ENCODE assay signal across 1 cellular context in the genomic region with DNA sequence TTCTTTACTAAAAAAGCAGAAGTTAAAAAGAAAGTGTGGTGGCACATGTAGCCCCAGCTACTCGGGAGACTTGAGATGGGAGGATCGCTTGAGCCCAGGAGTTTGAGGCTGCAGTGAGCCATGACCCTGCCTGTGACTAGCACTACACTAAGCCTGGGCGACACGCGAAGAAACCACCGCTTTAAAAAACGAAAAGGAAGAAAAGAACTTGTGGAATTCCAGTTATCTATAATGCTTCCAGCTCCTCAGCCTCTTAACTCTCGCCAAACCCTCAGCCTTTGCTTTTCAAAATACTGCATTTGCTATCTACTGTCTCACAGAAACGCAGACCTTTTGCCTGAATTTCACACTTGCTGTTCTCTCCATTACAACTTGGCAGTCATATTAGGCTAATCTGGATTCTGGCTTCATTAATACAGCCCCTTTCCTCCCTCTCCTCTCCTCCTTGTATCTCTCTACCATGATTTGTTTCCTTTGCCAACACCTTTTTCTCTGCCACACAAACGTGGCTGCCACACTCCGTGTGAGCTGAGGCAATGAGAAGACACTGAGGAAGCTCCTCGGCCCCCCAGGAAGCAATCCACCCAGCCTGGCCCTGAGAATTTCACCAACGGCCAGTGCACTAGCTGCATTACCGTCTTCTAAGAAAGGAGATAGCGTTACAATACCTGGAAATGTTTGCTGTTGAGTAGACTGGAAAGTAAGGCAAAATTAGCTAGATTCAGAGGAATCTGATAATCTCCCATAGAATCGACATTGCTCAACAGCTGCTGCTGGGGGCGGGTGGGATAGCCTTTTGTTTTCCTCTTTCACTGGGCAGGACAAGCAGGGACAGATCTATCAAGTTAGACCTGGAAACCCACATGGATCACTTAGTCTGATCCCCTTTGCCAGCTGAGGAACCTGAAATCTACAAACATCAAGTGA.
TF ChIP-seq lines count a peak whose summit lies in the region.

No MANE protein-coding gene starts in this region.

TF ChIP-seq in K562, 482 proteins besides CTCF, POLR2A, EP300 and RAD21 (continued from another document and continues in another):
- TF ChIP-seq, protein P1, sequence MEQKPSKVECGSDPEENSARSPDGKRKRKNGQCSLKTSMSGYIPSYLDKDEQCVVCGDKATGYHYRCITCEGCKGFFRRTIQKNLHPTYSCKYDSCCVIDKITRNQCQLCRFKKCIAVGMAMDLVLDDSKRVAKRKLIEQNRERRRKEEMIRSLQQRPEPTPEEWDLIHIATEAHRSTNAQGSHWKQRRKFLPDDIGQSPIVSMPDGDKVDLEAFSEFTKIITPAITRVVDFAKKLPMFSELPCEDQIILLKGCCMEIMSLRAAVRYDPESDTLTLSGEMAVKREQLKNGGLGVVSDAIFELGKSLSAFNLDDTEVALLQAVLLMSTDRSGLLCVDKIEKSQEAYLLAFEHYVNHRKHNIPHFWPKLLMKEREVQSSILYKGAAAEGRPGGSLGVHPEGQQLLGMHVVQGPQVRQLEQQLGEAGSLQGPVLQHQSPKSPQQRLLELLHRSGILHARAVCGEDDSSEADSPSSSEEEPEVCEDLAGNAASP (IDR thresholded peaks at IDR 0.05) = no peak
- TF ChIP-seq ZNF121 (CRISPR knock-in tag; conservative IDR thresholded peaks at IDR 0.05) = no peak
- TF ChIP-seq ZC3H11A (IDR thresholded peaks at IDR 0.05; ENCODE audit: low read depth, low read length) = no peak
- no peak for TF ChIP-seq ZNF830 (CRISPR knock-in tag; IDR thresholded peaks at IDR 0.05)
- no peak for TF ChIP-seq ZC3H4 (CRISPR knock-in tag; IDR thresholded peaks at IDR 0.05; ENCODE audit: borderline replicate concordance)
- TF ChIP-seq, protein P2, sequence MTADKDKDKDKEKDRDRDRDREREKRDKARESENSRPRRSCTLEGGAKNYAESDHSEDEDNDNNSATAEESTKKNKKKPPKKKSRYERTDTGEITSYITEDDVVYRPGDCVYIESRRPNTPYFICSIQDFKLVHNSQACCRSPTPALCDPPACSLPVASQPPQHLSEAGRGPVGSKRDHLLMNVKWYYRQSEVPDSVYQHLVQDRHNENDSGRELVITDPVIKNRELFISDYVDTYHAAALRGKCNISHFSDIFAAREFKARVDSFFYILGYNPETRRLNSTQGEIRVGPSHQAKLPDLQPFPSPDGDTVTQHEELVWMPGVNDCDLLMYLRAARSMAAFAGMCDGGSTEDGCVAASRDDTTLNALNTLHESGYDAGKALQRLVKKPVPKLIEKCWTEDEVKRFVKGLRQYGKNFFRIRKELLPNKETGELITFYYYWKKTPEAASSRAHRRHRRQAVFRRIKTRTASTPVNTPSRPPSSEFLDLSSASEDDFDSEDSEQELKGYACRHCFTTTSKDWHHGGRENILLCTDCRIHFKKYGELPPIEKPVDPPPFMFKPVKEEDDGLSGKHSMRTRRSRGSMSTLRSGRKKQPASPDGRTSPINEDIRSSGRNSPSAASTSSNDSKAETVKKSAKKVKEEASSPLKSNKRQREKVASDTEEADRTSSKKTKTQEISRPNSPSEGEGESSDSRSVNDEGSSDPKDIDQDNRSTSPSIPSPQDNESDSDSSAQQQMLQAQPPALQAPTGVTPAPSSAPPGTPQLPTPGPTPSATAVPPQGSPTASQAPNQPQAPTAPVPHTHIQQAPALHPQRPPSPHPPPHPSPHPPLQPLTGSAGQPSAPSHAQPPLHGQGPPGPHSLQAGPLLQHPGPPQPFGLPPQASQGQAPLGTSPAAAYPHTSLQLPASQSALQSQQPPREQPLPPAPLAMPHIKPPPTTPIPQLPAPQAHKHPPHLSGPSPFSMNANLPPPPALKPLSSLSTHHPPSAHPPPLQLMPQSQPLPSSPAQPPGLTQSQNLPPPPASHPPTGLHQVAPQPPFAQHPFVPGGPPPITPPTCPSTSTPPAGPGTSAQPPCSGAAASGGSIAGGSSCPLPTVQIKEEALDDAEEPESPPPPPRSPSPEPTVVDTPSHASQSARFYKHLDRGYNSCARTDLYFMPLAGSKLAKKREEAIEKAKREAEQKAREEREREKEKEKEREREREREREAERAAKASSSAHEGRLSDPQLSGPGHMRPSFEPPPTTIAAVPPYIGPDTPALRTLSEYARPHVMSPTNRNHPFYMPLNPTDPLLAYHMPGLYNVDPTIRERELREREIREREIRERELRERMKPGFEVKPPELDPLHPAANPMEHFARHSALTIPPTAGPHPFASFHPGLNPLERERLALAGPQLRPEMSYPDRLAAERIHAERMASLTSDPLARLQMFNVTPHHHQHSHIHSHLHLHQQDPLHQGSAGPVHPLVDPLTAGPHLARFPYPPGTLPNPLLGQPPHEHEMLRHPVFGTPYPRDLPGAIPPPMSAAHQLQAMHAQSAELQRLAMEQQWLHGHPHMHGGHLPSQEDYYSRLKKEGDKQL (CRISPR knock-in tag; IDR thresholded peaks at IDR 0.05; ENCODE audit: borderline replicate concordance) = no peak
- TF ChIP-seq MYC (IDR thresholded peaks at IDR 0.05; ENCODE audit: low read depth, low read length) = peak; percentile 82; the same call in 1 of the 2 replicates
- TF ChIP-seq MYC (CRISPR knock-in tag; IDR thresholded peaks at IDR 0.05; ENCODE audit: borderline replicate concordance, low read depth) = peak; percentile 36; the same call in 1 of the 2 replicates
- TF ChIP-seq, protein P3, sequence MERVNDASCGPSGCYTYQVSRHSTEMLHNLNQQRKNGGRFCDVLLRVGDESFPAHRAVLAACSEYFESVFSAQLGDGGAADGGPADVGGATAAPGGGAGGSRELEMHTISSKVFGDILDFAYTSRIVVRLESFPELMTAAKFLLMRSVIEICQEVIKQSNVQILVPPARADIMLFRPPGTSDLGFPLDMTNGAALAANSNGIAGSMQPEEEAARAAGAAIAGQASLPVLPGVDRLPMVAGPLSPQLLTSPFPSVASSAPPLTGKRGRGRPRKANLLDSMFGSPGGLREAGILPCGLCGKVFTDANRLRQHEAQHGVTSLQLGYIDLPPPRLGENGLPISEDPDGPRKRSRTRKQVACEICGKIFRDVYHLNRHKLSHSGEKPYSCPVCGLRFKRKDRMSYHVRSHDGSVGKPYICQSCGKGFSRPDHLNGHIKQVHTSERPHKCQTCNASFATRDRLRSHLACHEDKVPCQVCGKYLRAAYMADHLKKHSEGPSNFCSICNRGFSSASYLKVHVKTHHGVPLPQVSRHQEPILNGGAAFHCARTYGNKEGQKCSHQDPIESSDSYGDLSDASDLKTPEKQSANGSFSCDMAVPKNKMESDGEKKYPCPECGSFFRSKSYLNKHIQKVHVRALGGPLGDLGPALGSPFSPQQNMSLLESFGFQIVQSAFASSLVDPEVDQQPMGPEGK (CRISPR knock-in tag; IDR thresholded peaks at IDR 0.05; ENCODE audit: borderline replicate concordance) = peak; percentile 84; the same call in 1 of the 2 replicates
- TF ChIP-seq ZZZ3 (IDR thresholded peaks at IDR 0.05) = no peak
- no peak for TF ChIP-seq ZNF174 (CRISPR knock-in tag; IDR thresholded peaks at IDR 0.05)
- no peak for TF ChIP-seq SRSF1 (IDR thresholded peaks at IDR 0.05; ENCODE audit: low read depth, low read length)
- 0 out of 2 replicates have a peak, but pooled peaks have one; percentile 56 for TF ChIP-seq HDGF (IDR thresholded peaks at IDR 0.05)
- no peak for TF ChIP-seq FOXJ3 (CRISPR knock-in tag; IDR thresholded peaks at IDR 0.05)
- TF ChIP-seq, protein P4, sequence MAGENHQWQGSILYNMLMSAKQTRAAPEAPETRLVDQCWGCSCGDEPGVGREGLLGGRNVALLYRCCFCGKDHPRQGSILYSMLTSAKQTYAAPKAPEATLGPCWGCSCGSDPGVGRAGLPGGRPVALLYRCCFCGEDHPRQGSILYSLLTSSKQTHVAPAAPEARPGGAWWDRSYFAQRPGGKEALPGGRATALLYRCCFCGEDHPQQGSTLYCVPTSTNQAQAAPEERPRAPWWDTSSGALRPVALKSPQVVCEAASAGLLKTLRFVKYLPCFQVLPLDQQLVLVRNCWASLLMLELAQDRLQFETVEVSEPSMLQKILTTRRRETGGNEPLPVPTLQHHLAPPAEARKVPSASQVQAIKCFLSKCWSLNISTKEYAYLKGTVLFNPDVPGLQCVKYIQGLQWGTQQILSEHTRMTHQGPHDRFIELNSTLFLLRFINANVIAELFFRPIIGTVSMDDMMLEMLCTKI (IDR thresholded peaks at IDR 0.05; ENCODE audit: partially characterized antibody) = no peak
- TF ChIP-seq ZNF197 (CRISPR knock-in tag; IDR thresholded peaks at IDR 0.05; ENCODE audit: low read depth) = peak; percentile 52; the same call in 1 of the 2 replicates
- peak; percentile 72 for TF ChIP-seq RBFOX2 (IDR thresholded peaks at IDR 0.05; ENCODE audit: low read depth, low read length)
- TF ChIP-seq NFIX (CRISPR knock-in tag; IDR thresholded peaks at IDR 0.05; ENCODE audit: low read depth) = no peak
- no peak for TF ChIP-seq HDAC8 (tag; IDR thresholded peaks at IDR 0.05)
- peak; percentile 59 for TF ChIP-seq RBBP5 (IDR thresholded peaks at IDR 0.05; ENCODE audit: borderline replicate concordance, insufficient read depth, low read length, poor library complexity, severe bottlenecking)
- TF ChIP-seq ZNF384 (IDR thresholded peaks at IDR 0.05; ENCODE audit: low read depth, low read length) = no peak
- TF ChIP-seq SUPT5H (IDR thresholded peaks at IDR 0.05) = peak; percentile 61
- TF ChIP-seq ZNF232 (CRISPR knock-in tag; IDR thresholded peaks at IDR 0.05) = no peak
- no peak for TF ChIP-seq DDX20 (tag; IDR thresholded peaks at IDR 0.05; ENCODE audit: low read depth)
- TF ChIP-seq SNRNP70 (optimal IDR thresholded peaks at IDR 0.05; ENCODE audit: low read depth, low read length) = no peak
- no peak for TF ChIP-seq FOXK2 (conservative IDR thresholded peaks at IDR 0.05 in 1 of 2, IDR thresholded peaks at IDR 0.05 in 1 of 2; ENCODE audit: low read depth in 2 of 2)
- TF ChIP-seq MEF2A (IDR thresholded peaks at IDR 0.05; ENCODE audit: control insufficient read depth, low read depth, low read length) = no peak
- no peak for TF ChIP-seq FOXJ2 (tag; IDR thresholded peaks at IDR 0.05)
- TF ChIP-seq MEIS2 (IDR thresholded peaks at IDR 0.05; ENCODE audit: partially characterized antibody) = no peak
- no peak; the same call in 1 of the 2 replicates for TF ChIP-seq PHF8 (IDR thresholded peaks at IDR 0.05; ENCODE audit: borderline replicate concordance, low read length)
- TF ChIP-seq TARDBP (IDR thresholded peaks at IDR 0.05) = 0 out of 2 replicates have a peak, but pooled peaks have one; percentile 9
- TF ChIP-seq TGIF2 (CRISPR knock-in tag; IDR thresholded peaks at IDR 0.05) = no peak
- TF ChIP-seq SRSF3 (IDR thresholded peaks at IDR 0.05; ENCODE audit: insufficient read depth, low read length) = no peak
- no peak for TF ChIP-seq ADNP (tag; IDR thresholded peaks at IDR 0.05)
- peak; percentile 76 for TF ChIP-seq MTA3 (IDR thresholded peaks at IDR 0.05; ENCODE audit: borderline replicate concordance)
- no peak for TF ChIP-seq BDP1 (IDR thresholded peaks at IDR 0.05; ENCODE audit: insufficient read depth, insufficient read length)
- no peak for TF ChIP-seq RBM15 (IDR thresholded peaks at IDR 0.05; ENCODE audit: insufficient read depth, low read length)
- no peak for TF ChIP-seq XRCC5 (IDR thresholded peaks at IDR 0.05; ENCODE audit: low read depth, low read length)
- TF ChIP-seq, protein P5, sequence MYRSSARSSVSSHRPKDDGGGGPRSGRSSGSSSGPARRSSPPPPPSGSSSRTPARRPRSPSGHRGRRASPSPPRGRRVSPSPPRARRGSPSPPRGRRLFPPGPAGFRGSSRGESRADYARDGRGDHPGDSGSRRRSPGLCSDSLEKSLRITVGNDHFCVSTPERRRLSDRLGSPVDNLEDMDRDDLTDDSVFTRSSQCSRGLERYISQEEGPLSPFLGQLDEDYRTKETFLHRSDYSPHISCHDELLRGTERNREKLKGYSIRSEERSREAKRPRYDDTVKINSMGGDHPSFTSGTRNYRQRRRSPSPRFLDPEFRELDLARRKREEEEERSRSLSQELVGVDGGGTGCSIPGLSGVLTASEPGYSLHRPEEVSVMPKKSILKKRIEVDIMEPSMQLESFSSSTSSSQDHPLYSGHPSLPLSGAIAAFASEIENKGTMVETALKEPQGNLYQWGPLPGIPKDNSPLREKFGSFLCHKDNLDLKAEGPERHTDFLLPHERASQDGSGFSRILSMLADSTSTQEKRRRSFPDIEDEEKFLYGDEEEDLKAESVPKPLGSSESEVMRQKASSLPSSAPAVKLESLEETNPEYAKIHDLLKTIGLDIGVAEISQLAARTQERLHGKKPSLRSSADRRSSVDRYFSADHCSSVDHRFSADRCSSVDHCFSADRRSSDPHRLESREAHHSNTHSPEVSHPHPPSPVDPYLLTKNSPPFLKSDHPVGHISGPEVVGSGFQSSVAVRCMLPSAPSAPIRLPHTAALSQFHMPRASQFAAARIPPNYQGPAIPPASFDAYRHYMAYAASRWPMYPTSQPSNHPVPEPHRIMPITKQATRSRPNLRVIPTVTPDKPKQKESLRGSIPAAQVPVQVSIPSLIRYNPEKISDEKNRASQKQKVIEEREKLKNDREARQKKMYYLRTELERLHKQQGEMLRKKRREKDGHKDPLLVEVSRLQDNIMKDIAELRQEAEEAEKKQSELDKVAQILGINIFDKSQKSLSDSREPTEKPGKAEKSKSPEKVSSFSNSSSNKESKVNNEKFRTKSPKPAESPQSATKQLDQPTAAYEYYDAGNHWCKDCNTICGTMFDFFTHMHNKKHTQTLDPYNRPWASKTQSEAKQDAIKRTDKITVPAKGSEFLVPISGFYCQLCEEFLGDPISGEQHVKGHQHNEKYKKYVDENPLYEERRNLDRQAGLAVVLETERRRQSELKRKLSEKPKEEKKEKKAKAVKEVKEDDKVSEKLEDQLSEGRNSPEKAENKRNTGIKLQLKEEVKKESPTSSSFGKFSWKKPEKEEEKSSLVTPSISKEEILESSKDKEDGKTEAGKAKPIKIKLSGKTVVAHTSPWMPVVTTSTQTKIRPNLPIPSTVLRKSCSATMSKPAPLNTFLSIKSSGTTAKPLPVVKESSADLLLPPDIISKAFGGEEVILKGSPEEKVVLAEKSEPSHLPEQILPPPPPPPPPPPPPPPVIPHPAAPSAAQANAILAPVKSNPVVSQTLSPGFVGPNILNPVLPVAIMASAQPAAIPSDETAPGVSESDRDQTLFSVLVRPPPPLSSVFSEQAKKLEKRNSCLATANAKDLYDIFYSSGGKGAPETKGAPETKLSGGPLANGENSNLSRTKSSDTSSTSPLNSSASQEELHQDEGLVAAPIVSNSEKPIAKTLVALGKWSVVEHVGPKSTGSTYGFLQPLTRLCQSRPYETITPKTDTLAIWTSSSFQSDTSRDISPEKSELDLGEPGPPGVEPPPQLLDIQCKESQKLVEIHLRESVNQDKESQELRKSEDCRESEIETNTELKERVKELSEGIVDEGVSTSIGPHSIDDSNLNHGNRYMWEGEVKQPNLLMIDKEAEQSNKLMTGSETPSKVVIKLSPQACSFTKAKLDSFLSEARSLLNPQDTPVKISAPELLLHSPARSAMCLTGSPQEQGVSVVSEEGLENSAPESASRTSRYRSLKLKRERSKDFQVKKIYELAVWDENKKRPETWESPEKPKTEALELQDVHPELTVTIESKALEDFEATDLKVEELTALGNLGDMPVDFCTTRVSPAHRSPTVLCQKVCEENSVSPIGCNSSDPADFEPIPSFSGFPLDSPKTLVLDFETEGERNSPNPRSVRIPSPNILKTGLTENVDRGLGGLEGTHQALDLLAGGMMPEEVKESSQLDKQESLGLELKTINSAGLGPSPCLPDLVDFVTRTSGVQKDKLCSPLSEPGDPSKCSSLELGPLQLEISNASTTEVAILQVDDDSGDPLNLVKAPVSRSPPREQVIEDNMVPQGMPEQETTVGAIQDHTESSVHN (IDR thresholded peaks at IDR 0.05; ENCODE audit: borderline replicate concordance in 1 of 2, low read depth in 1 of 2) = no peak
- TF ChIP-seq CBX2 (IDR thresholded peaks at IDR 0.05; ENCODE audit: insufficient read depth, low read length, poor library complexity, severe bottlenecking) = no peak
